In genomic region chr10:95245425-95246055, GRCh38 we compare ENCODE assay signal across 9 cellular contexts. TPM values are rescaled to one million over a fixed set of nuclear protein-coding genes. Genes with fewer than 3 reads are reported as not detected.
DNase-seq lines count a peak whose midpoint lies in the region; ATAC-seq lines count a peak whose summit lies in the region.
"Had no signal": no experiment of that assay in that cellular context is flagged by ENCODE, and none has a peak within 500 bp of the region (broad histone marks: within the 10 kb centered on the region; RNA-seq: fewer than 3 reads in every experiment).

No MANE protein-coding gene starts in this region.

- no peak for DNase-seq in memory B cell (ENCODE audit: low spot score in 2 of 2)
- DNase-seq in ureter (ENCODE audit: low spot score), result no peak
- no peak for DNase-seq in stimulated activated CD4-positive, alpha-beta T cell treated with anti-CD3 and anti-CD28 coated beads, Interleukin-15, amount 100 ng/mL, for 24 hours
- DNase-seq in Ammon's horn (ENCODE audit: low spot score), result no peak
- no peak for DNase-seq in nucleus accumbens (lab: John Stamatoyannopoulos, UW)

- peak overlapping the region; percentile 75 for H3K27ac Mint-ChIP-seq in memory B cell

- no peaks in the 10 kb centered on the region for H3K27me3 Mint-ChIP-seq in memory B cell

- H3K4me3 Mint-ChIP-seq in memory B cell, result no peak overlapping the region
- H3K4me3 Mint-ChIP-seq: neural crest cell had no signal

- peak; percentile 91 for ATAC-seq in GM19025 (IDR thresholded peaks at IDR 0.05; ENCODE audit: low read depth, unreplicated experiment)
- ATAC-seq in GM21723 (IDR thresholded peaks at IDR 0.05; ENCODE audit: unreplicated experiment), result peak; percentile 92
- peak; percentile 89 for ATAC-seq in HG03378 (IDR thresholded peaks at IDR 0.05; ENCODE audit: unreplicated experiment)
- ATAC-seq in memory B cell (ENCODE audit: low read depth), result no peak

- H3K36me3 Mint-ChIP-seq in memory B cell, result peaks cover 21% of the 10 kb centered on the region

- peaks cover 15% of the 10 kb centered on the region for H3K4me1 Mint-ChIP-seq in memory B cell

- no peaks in the 10 kb centered on the region for H3K9me3 Mint-ChIP-seq in memory B cell
- H3K9me3 Mint-ChIP-seq: neural crest cell had no signal

RNA-seq across cellular contexts. Expression of gene PDLIM1, which starts 45.3 kb away (rescaled TPM):
- total RNA-seq in ureter, result 405 TPM

RNA-seq across cellular contexts. Expression of gene ACSM6, which starts 51.5 kb away (rescaled TPM):
- 1.8 TPM for total RNA-seq in ureter
- total RNA-seq: neural crest cell had no signal
